In the genomic region with DNA sequence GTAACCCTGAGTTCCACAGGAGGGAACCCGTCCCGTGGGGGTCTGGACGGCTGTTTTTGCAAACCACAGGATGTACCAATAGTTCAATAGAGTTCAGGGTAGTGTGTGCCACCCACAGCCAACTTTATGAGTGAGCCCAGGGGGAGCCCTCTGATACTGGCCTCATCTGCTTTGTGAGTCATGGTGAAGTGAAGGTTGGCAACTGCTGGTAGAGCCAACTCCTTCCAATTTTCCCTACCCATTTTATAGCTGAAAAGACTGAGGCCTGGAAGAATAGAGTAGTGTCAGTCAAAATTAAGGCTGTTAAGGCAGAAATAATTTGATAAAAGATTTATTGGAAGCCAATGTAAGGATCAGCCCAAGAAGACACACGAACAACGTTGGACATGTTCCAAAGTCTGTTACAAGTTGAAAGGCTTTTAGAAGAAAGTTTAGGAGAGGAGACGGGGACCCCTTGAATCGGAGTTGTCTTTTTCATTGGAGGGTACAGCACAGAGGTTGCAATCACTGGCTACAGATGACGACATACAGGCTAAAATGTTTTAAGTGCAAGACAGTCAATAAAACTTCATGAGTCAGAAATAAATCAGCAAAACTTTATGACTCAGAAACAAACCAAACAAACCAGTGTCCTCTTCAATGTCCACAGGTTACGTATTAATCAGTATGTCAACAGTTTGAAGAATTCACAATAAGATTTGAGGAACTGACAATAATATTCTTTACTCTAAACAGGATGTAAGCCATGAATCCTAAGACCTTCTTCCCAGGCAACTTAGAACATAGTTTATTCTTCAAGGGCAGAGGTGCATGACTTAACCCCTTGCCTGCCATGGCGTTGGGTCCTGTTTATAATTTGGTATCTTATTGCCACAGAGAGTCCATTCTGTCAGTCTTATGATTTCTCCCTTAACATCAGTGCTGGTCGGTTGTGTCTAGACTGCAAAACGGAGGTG, we compare ENCODE assay signal across 1 cellular context.
TF ChIP-seq lines count a peak whose summit lies in the region.

No MANE protein-coding gene starts in this region.

TF ChIP-seq in HepG2, 621 proteins besides CTCF, POLR2A, EP300 and RAD21 (continued from another document and continues in another):
- TF ChIP-seq SMARCC2 (IDR thresholded peaks at IDR 0.05) = 0 out of 2 replicates have a peak, but pooled peaks have one; percentile 44
- no peak for TF ChIP-seq ATRX (CRISPR knock-in tag; IDR thresholded peaks at IDR 0.05; ENCODE audit: borderline replicate concordance)
- no peak for TF ChIP-seq ZNF496 (CRISPR knock-in tag; IDR thresholded peaks at IDR 0.05; ENCODE audit: insufficient replicate concordance)
- TF ChIP-seq TAF15 (IDR thresholded peaks at IDR 0.05; ENCODE audit: low read depth, low read length, poor library complexity, severe bottlenecking) = no peak
- TF ChIP-seq, protein P1, sequence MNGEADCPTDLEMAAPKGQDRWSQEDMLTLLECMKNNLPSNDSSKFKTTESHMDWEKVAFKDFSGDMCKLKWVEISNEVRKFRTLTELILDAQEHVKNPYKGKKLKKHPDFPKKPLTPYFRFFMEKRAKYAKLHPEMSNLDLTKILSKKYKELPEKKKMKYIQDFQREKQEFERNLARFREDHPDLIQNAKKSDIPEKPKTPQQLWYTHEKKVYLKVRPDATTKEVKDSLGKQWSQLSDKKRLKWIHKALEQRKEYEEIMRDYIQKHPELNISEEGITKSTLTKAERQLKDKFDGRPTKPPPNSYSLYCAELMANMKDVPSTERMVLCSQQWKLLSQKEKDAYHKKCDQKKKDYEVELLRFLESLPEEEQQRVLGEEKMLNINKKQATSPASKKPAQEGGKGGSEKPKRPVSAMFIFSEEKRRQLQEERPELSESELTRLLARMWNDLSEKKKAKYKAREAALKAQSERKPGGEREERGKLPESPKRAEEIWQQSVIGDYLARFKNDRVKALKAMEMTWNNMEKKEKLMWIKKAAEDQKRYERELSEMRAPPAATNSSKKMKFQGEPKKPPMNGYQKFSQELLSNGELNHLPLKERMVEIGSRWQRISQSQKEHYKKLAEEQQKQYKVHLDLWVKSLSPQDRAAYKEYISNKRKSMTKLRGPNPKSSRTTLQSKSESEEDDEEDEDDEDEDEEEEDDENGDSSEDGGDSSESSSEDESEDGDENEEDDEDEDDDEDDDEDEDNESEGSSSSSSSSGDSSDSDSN (CRISPR knock-in tag; IDR thresholded peaks at IDR 0.05) = no peak
- TF ChIP-seq, protein P2, sequence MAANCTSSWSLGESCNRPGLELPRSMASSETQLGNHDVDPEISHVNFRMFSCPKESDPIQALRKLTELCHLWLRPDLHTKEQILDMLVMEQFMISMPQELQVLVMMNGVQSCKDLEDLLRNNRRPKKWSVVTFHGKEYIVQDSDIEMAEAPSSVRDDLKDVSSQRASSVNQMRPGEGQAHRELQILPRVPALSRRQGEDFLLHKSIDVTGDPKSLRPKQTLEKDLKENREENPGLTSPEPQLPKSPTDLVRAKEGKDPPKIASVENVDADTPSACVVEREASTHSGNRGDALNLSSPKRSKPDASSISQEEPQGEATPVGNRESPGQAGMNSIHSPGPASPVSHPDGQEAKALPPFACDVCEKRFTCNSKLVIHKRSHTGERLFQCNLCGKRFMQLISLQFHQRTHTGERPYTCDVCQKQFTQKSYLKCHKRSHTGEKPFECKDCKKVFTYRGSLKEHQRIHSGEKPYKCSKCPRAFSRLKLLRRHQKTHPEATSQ (CRISPR knock-in tag; IDR thresholded peaks at IDR 0.05; ENCODE audit: borderline replicate concordance) = no peak
- no peak for TF ChIP-seq ZNF598 (CRISPR knock-in tag; IDR thresholded peaks at IDR 0.05; ENCODE audit: borderline replicate concordance)
- no peak for TF ChIP-seq ZBTB7A (CRISPR knock-in tag; IDR thresholded peaks at IDR 0.05)
- TF ChIP-seq MIXL1 (CRISPR knock-in tag; IDR thresholded peaks at IDR 0.05) = peak; percentile 98
- TF ChIP-seq ZNF556 (CRISPR knock-in tag; IDR thresholded peaks at IDR 0.05; ENCODE audit: borderline replicate concordance) = no peak
- peak; percentile 76 for TF ChIP-seq RARA (CRISPR knock-in tag; IDR thresholded peaks at IDR 0.05)
- TF ChIP-seq HMGA1 (CRISPR knock-in tag; conservative IDR thresholded peaks at IDR 0.05) = no peak
- TF ChIP-seq, protein P3, sequence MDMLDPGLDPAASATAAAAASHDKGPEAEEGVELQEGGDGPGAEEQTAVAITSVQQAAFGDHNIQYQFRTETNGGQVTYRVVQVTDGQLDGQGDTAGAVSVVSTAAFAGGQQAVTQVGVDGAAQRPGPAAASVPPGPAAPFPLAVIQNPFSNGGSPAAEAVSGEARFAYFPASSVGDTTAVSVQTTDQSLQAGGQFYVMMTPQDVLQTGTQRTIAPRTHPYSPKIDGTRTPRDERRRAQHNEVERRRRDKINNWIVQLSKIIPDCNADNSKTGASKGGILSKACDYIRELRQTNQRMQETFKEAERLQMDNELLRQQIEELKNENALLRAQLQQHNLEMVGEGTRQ (IDR thresholded peaks at IDR 0.05; ENCODE audit: low read depth, low read length) = no peak
- TF ChIP-seq, protein P3 (CRISPR knock-in tag; IDR thresholded peaks at IDR 0.05; ENCODE audit: borderline replicate concordance) = no peak
- TF ChIP-seq MAFF (IDR thresholded peaks at IDR 0.05; ENCODE audit: low read depth, low read length) = peak; percentile 79
- no peak for TF ChIP-seq ZNF101 (CRISPR knock-in tag; IDR thresholded peaks at IDR 0.05; ENCODE audit: borderline replicate concordance, low read depth)
- TF ChIP-seq, protein P4, sequence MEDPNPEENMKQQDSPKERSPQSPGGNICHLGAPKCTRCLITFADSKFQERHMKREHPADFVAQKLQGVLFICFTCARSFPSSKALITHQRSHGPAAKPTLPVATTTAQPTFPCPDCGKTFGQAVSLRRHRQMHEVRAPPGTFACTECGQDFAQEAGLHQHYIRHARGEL (CRISPR knock-in tag; IDR thresholded peaks at IDR 0.05) = no peak
- TF ChIP-seq, protein P5, sequence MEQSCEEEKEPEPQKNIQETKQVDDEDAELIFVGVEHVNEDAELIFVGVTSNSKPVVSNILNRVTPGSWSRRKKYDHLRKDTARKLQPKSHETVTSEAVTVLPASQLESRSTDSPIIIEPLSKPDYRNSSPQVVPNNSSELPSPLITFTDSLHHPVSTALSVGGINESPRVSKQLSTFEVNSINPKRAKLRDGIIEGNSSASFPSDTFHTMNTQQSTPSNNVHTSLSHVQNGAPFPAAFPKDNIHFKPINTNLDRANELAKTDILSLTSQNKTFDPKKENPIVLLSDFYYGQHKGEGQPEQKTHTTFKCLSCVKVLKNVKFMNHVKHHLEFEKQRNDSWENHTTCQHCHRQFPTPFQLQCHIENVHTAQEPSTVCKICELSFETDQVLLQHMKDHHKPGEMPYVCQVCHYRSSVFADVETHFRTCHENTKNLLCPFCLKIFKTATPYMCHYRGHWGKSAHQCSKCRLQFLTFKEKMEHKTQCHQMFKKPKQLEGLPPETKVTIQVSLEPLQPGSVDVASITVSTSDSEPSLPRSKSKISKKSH (CRISPR knock-in tag; IDR thresholded peaks at IDR 0.05; ENCODE audit: borderline replicate concordance) = no peak
- TF ChIP-seq MEIS2 (CRISPR knock-in tag; IDR thresholded peaks at IDR 0.05) = no peak
- TF ChIP-seq, protein P6, sequence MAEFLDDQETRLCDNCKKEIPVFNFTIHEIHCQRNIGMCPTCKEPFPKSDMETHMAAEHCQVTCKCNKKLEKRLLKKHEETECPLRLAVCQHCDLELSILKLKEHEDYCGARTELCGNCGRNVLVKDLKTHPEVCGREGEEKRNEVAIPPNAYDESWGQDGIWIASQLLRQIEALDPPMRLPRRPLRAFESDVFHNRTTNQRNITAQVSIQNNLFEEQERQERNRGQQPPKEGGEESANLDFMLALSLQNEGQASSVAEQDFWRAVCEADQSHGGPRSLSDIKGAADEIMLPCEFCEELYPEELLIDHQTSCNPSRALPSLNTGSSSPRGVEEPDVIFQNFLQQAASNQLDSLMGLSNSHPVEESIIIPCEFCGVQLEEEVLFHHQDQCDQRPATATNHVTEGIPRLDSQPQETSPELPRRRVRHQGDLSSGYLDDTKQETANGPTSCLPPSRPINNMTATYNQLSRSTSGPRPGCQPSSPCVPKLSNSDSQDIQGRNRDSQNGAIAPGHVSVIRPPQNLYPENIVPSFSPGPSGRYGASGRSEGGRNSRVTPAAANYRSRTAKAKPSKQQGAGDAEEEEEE (CRISPR knock-in tag; IDR thresholded peaks at IDR 0.05; ENCODE audit: borderline replicate concordance) = no peak
- TF ChIP-seq ZNF674 (CRISPR knock-in tag; IDR thresholded peaks at IDR 0.05; ENCODE audit: low read depth) = no peak
- no peak for TF ChIP-seq ZNF569 (CRISPR knock-in tag; IDR thresholded peaks at IDR 0.05; ENCODE audit: borderline replicate concordance)
- peak; percentile 82; the same call in 1 of the 2 replicates for TF ChIP-seq RFX5 (IDR thresholded peaks at IDR 0.05; ENCODE audit: low read depth, low read length)
- TF ChIP-seq, protein P7, sequence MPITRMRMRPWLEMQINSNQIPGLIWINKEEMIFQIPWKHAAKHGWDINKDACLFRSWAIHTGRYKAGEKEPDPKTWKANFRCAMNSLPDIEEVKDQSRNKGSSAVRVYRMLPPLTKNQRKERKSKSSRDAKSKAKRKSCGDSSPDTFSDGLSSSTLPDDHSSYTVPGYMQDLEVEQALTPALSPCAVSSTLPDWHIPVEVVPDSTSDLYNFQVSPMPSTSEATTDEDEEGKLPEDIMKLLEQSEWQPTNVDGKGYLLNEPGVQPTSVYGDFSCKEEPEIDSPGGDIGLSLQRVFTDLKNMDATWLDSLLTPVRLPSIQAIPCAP (CRISPR knock-in tag; IDR thresholded peaks at IDR 0.05; ENCODE audit: low read depth) = no peak
- no peak for TF ChIP-seq ZFP90 (CRISPR knock-in tag; IDR thresholded peaks at IDR 0.05; ENCODE audit: borderline replicate concordance)
- TF ChIP-seq HNF4A (CRISPR knock-in tag; IDR thresholded peaks at IDR 0.05) = no peak
- TF ChIP-seq SIN3A (IDR thresholded peaks at IDR 0.05; ENCODE audit: borderline replicate concordance, low read depth, low read length) = no peak
- TF ChIP-seq, protein P8, sequence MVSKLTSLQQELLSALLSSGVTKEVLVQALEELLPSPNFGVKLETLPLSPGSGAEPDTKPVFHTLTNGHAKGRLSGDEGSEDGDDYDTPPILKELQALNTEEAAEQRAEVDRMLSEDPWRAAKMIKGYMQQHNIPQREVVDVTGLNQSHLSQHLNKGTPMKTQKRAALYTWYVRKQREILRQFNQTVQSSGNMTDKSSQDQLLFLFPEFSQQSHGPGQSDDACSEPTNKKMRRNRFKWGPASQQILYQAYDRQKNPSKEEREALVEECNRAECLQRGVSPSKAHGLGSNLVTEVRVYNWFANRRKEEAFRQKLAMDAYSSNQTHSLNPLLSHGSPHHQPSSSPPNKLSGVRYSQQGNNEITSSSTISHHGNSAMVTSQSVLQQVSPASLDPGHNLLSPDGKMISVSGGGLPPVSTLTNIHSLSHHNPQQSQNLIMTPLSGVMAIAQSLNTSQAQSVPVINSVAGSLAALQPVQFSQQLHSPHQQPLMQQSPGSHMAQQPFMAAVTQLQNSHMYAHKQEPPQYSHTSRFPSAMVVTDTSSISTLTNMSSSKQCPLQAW (CRISPR knock-in tag; IDR thresholded peaks at IDR 0.05) = no peak; the same call in 1 of the 2 replicates
- TF ChIP-seq, protein P9, sequence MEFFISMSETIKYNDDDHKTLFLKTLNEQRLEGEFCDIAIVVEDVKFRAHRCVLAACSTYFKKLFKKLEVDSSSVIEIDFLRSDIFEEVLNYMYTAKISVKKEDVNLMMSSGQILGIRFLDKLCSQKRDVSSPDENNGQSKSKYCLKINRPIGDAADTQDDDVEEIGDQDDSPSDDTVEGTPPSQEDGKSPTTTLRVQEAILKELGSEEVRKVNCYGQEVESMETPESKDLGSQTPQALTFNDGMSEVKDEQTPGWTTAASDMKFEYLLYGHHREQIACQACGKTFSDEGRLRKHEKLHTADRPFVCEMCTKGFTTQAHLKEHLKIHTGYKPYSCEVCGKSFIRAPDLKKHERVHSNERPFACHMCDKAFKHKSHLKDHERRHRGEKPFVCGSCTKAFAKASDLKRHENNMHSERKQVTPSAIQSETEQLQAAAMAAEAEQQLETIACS (CRISPR knock-in tag; IDR thresholded peaks at IDR 0.05) = no peak
- no peak for TF ChIP-seq NCOA5 (CRISPR knock-in tag; IDR thresholded peaks at IDR 0.05)
- TF ChIP-seq TSC22D2 (CRISPR knock-in tag; IDR thresholded peaks at IDR 0.05; ENCODE audit: borderline replicate concordance) = no peak
- TF ChIP-seq ZNF839 (CRISPR knock-in tag; IDR thresholded peaks at IDR 0.05; ENCODE audit: borderline replicate concordance) = no peak
- no peak for TF ChIP-seq ZNF329 (CRISPR knock-in tag; IDR thresholded peaks at IDR 0.05; ENCODE audit: low read depth)
- TF ChIP-seq FOXP1 (IDR thresholded peaks at IDR 0.05) = no peak
- TF ChIP-seq FOXP1 (CRISPR knock-in tag; IDR thresholded peaks at IDR 0.05) = peak; percentile 89
- TF ChIP-seq, protein P10, sequence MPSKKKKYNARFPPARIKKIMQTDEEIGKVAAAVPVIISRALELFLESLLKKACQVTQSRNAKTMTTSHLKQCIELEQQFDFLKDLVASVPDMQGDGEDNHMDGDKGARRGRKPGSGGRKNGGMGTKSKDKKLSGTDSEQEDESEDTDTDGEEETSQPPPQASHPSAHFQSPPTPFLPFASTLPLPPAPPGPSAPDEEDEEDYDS (CRISPR knock-in tag; IDR thresholded peaks at IDR 0.05) = peak; percentile 39; the same call in 1 of the 2 replicates
- no peak for TF ChIP-seq ZNF260 (CRISPR knock-in tag; IDR thresholded peaks at IDR 0.05; ENCODE audit: borderline replicate concordance, low read depth)
- TF ChIP-seq MEF2D (CRISPR knock-in tag; IDR thresholded peaks at IDR 0.05) = no peak
- TF ChIP-seq MAFG (CRISPR knock-in tag; IDR thresholded peaks at IDR 0.05) = no peak
- no peak for TF ChIP-seq NR2C2 (CRISPR knock-in tag; IDR thresholded peaks at IDR 0.05; ENCODE audit: borderline replicate concordance)
- no peak for TF ChIP-seq YY1 (IDR thresholded peaks at IDR 0.05; ENCODE audit: insufficient read depth, insufficient replicate concordance, low read depth, low read length)
- TF ChIP-seq, protein P11, sequence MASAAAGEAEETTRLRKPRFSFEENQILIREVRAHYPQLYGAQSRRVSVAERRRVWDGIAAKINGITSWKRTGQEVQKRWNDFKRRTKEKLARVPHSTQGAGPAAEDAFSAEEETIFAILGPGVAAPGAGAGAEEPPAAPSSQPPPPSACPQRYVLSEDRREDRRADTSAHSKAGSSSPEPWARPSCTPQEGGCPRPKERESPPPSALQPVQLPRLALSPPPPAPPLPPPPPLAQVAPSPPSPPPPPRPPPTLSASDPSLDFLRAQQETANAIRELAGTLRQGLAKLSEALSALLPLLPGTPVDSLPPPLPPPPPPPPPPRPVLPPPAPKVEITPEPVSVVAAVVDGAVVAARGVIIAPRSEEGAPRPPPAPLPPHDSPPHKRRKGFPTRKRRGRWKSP (CRISPR knock-in tag; IDR thresholded peaks at IDR 0.05) = no peak
- TF ChIP-seq, protein P12, sequence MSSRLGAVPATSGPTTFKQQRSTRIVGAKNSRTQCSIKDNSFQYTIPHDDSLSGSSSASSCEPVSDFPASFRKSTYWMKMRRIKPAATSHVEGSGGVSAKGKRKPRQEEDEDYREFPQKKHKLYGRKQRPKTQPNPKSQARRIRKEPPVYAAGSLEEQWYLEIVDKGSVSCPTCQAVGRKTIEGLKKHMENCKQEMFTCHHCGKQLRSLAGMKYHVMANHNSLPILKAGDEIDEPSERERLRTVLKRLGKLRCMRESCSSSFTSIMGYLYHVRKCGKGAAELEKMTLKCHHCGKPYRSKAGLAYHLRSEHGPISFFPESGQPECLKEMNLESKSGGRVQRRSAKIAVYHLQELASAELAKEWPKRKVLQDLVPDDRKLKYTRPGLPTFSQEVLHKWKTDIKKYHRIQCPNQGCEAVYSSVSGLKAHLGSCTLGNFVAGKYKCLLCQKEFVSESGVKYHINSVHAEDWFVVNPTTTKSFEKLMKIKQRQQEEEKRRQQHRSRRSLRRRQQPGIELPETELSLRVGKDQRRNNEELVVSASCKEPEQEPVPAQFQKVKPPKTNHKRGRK (CRISPR knock-in tag; IDR thresholded peaks at IDR 0.05) = no peak
